Comparison of ENCODE assay signal across 3 cellular contexts in genomic region chr2:144131042-144131441, GRCh38.
TF ChIP-seq lines count a peak whose summit lies in the region.

No MANE protein-coding gene starts in this region.

TF ChIP-seq in SK-N-SH, 30 proteins besides CTCF, POLR2A, EP300 and RAD21 (continued from another document):
- no peak for TF ChIP-seq GABPA (IDR thresholded peaks at IDR 0.05; ENCODE audit: low read depth)
- peak; percentile 69; the same call in 1 of the 2 replicates for TF ChIP-seq FOSL2 (IDR thresholded peaks at IDR 0.05; ENCODE audit: borderline replicate concordance, low read depth)

TF ChIP-seq in SK-N-SH treated with all-trans-retinoic acid at 6 μM for 48 hours, 23 proteins besides CTCF, POLR2A, EP300 and RAD21:
- TF ChIP-seq PATZ1 (CRISPR knock-in tag; IDR thresholded peaks at IDR 0.05; ENCODE audit: borderline replicate concordance) (no peak), ZFP3 (CRISPR knock-in tag; IDR thresholded peaks at IDR 0.05) (no peak), PPARA (CRISPR knock-in tag; IDR thresholded peaks at IDR 0.05; ENCODE audit: borderline replicate concordance) (no peak), CSDC2 (CRISPR knock-in tag; IDR thresholded peaks at IDR 0.05) (no peak), TCF4 (CRISPR knock-in tag; IDR thresholded peaks at IDR 0.05; ENCODE audit: borderline replicate concordance) (no peak), POU6F1 (CRISPR knock-in tag; IDR thresholded peaks at IDR 0.05; ENCODE audit: borderline replicate concordance, low read depth) (no peak), OSR1 (CRISPR knock-in tag; IDR thresholded peaks at IDR 0.05) (no peak), ESRRG (CRISPR knock-in tag; IDR thresholded peaks at IDR 0.05) (no peak), ZNF8 (CRISPR knock-in tag; IDR thresholded peaks at IDR 0.05) (no peak), ZC3H10 (CRISPR knock-in tag; IDR thresholded peaks at IDR 0.05) (no peak), TSHZ2 (CRISPR knock-in tag; IDR thresholded peaks at IDR 0.05) (no peak), ZNF70 (CRISPR knock-in tag; IDR thresholded peaks at IDR 0.05) (no peak), GLIS3 (CRISPR knock-in tag; IDR thresholded peaks at IDR 0.05) (no peak), RARB (CRISPR knock-in tag; IDR thresholded peaks at IDR 0.05) (no peak), CREB5 (CRISPR knock-in tag; IDR thresholded peaks at IDR 0.05; ENCODE audit: low read depth) (no peak), ZFP30 (CRISPR knock-in tag; IDR thresholded peaks at IDR 0.05) (no peak), ISL1 (CRISPR knock-in tag; IDR thresholded peaks at IDR 0.05) (no peak), BACH2 (CRISPR knock-in tag; IDR thresholded peaks at IDR 0.05; ENCODE audit: borderline replicate concordance) (no peak), TOX (CRISPR knock-in tag; IDR thresholded peaks at IDR 0.05; ENCODE audit: borderline replicate concordance) (no peak)

TF ChIP-seq in HepG2, 621 proteins besides CTCF, POLR2A, EP300 and RAD21 (continued from another document):
- TF ChIP-seq TFE3 (CRISPR knock-in tag; IDR thresholded peaks at IDR 0.05) (no peak), ZBTB10 (CRISPR knock-in tag; IDR thresholded peaks at IDR 0.05; ENCODE audit: borderline replicate concordance) (no peak), SOX5 (CRISPR knock-in tag; IDR thresholded peaks at IDR 0.05; ENCODE audit: borderline replicate concordance) (no peak), FLYWCH1 (CRISPR knock-in tag; IDR thresholded peaks at IDR 0.05) (no peak), HDAC6 (IDR thresholded peaks at IDR 0.05; ENCODE audit: low read depth, low read length) (no peak), PRMT3 (CRISPR knock-in tag; IDR thresholded peaks at IDR 0.05; ENCODE audit: borderline replicate concordance, low read depth) (no peak), ZNF142 (CRISPR knock-in tag; IDR thresholded peaks at IDR 0.05) (no peak), HDAC1 (CRISPR knock-in tag; IDR thresholded peaks at IDR 0.05) (no peak), SUZ12 (IDR thresholded peaks at IDR 0.05; ENCODE audit: low read depth, low read length) (no peak)
